Comparison of ENCODE assay signal across 8 cellular contexts in the genomic region with DNA sequence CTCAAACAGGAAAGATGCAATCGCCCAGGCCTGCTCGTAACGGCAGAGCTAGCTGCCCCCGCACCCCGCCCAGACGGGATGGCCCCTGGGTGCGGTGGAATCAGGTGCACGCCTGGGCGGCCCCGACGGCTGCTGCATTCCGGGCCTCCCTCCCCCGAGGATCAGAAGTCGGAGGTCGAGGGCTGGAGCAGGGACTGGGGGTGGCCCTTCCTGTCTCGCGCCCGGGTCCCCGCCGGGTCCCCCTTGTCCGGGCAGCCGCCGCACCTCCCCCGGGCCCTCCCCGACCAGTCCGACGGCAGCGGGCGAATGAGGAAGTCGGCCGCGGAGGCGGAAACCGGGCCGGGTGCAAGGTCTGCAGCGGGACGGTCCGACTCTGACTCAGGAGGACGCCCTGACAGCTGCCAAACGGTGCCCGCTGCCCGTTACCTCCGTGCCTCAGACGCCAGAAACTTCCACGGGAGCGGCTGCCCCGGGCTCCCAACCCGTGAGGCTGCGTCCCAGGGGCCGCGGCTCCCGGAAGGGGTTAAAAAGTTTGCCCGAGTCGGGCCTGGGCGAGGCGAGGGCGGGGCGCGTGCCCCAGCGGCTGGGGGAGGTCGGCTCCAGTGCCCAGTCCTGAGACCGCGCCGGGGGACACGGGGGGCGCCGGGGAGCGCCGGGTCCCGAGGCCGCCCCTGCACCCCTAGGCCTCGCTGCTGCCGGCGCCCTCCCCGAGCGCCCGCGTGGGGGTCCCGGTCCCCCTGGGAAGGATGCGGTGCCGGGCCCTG. TPM values are rescaled to one million over a fixed set of nuclear protein-coding genes. Genes with fewer than 3 reads are reported as not detected.
DNase-seq lines count a peak whose midpoint lies in the region; ATAC-seq and TF ChIP-seq lines count a peak whose summit lies in the region.

No MANE protein-coding gene starts in this region.

- H3K4me1 ChIP-seq in Loucy (ENCODE audit: insufficient read depth, low read length, poor library complexity, severe bottlenecking), result peaks cover 37% of the 10 kb centered on the region

- H3K27me3 ChIP-seq in Loucy (ENCODE audit: insufficient read depth, low read length, poor library complexity, severe bottlenecking), result peaks cover 9% of the 10 kb centered on the region

- no peaks in the 10 kb centered on the region for H3K9me3 Mint-ChIP-seq in Calu3 (ENCODE audit: low read depth, unreplicated experiment)
- no peaks in the 10 kb centered on the region for H3K9me3 Mint-ChIP-seq in activated naive CD4-positive, alpha-beta T cell treated with anti-CD3 and anti-CD28 coated beads for 36 hours

- H3K9me3 ChIP-seq in Loucy (ENCODE audit: insufficient read depth, low read depth, low read length), result no peaks in the 10 kb centered on the region

- DNase-seq in Calu3 (peak; percentile 59), cardiac septum (ENCODE audit: low spot score) (peak; percentile 94), posterior vena cava (ENCODE audit: low spot score) (peak; percentile 95), HPDE6-E6E7 (ENCODE audit: extremely low spot score) (no peak), midbrain (lab: John Stamatoyannopoulos, UW) (no peak)
- peak; percentile 82 for DNase-seq in activated naive CD4-positive, alpha-beta T cell treated with anti-CD3 and anti-CD28 coated beads for 36 hours

- H3K36me3 ChIP-seq in Loucy (ENCODE audit: insufficient read depth, low read length), result no peaks in the 10 kb centered on the region

- H3K36me3 Mint-ChIP-seq in Calu3 (ENCODE audit: insufficient read depth, unreplicated experiment), result peaks cover 57% of the 10 kb centered on the region
- H3K36me3 Mint-ChIP-seq in activated naive CD4-positive, alpha-beta T cell treated with anti-CD3 and anti-CD28 coated beads for 36 hours (ENCODE audit: low read depth), result peaks cover 37% of the 10 kb centered on the region

- H3K4me1 Mint-ChIP-seq in Calu3 (ENCODE audit: low read depth, unreplicated experiment), result peaks cover 34% of the 10 kb centered on the region
- peaks cover 32% of the 10 kb centered on the region for H3K4me1 Mint-ChIP-seq in activated naive CD4-positive, alpha-beta T cell treated with anti-CD3 and anti-CD28 coated beads for 36 hours (ENCODE audit: low read depth)

- peak overlapping the region; percentile 89 for H3K4me3 ChIP-seq in Loucy (ENCODE audit: low read length, poor library complexity, severe bottlenecking)

- H4K20me1 ChIP-seq in Loucy (ENCODE audit: insufficient read depth, low read length, poor library complexity, severe bottlenecking), result peaks cover 46% of the 10 kb centered on the region

- intact Hi-C loops in Calu3 (cut with micrococcal nuclease; ENCODE audit: unreplicated experiment), result loop anchor here (5.0 kb wide), 2 partner anchors 65 to 80 kb away; no protein-coding TSS in a partner anchor
- intact Hi-C loops in activated naive CD4-positive, alpha-beta T cell treated with anti-CD3 and anti-CD28 coated beads for 36 hours (cut with micrococcal nuclease), result loop anchor here (1.0 to 10.0 kb wide), 8 partner anchors 10 to 838 kb away; no protein-coding TSS in a partner anchor
- intact Hi-C loops in cardiac septum (cut with DNase I), result loop anchor here (2.0 to 10.0 kb wide), 4 partner anchors 54 to 808 kb away; no protein-coding TSS in a partner anchor
- intact Hi-C loops in posterior vena cava (cut with DNase I), result loop anchor here (2.0 to 5.0 kb wide), 3 partner anchors 60 to 80 kb away; no protein-coding TSS in a partner anchor

- H3K9ac ChIP-seq in Loucy (ENCODE audit: low read depth, low read length, poor library complexity, severe bottlenecking), result peak overlapping the region; percentile 90

- CTCF ChIA-PET in Calu3 (lab: Charles Lee), result interaction anchor here (0.5 to 2.7 kb wide), 12 partner anchors 7 to 78 kb away, joined by 3 to 9 read pairs (median 4); no protein-coding TSS in a partner anchor
- CTCF ChIA-PET in activated naive CD4-positive, alpha-beta T cell treated with anti-CD3 and anti-CD28 coated beads for 36 hours (lab: Charles Lee), result interaction anchor here (1.3 to 3.1 kb wide), 4 partner anchors 10 to 83 kb away, joined by 3 to 14 read pairs (median 6); no protein-coding TSS in a partner anchor

- peak overlapping the region; percentile 79 for H3K27ac Mint-ChIP-seq in Calu3 (ENCODE audit: unreplicated experiment)
- H3K27ac Mint-ChIP-seq in activated naive CD4-positive, alpha-beta T cell treated with anti-CD3 and anti-CD28 coated beads for 36 hours, result peak overlapping the region; percentile 96

- peaks cover 9% of the 10 kb centered on the region; the same call in 1 of the 2 replicates for H3F3A ChIP-seq in Loucy (ENCODE audit: low read depth)

- peak overlapping the region; percentile 96 for H3K4me2 ChIP-seq in Loucy (ENCODE audit: low read depth, low read length, poor library complexity, severe bottlenecking)

- H2AFZ ChIP-seq in Loucy (ENCODE audit: low read length), result no peak overlapping the region

- peak overlapping the region; percentile 73 for H3K4me3 Mint-ChIP-seq in Calu3 (ENCODE audit: low read depth, unreplicated experiment)
- H3K4me3 Mint-ChIP-seq in activated naive CD4-positive, alpha-beta T cell treated with anti-CD3 and anti-CD28 coated beads for 36 hours, result peak overlapping the region; percentile 81

- peak; percentile 26 for ATAC-seq in GM21515 (IDR thresholded peaks at IDR 0.05; ENCODE audit: unreplicated experiment)

- BruUV-seq in Calu3 (replicated peaks; lab: Mats Ljungman, UMichigan), result no TSS peak

- TF ChIP-seq CTCF in Calu3 (IDR thresholded peaks at IDR 0.05; ENCODE audit: unreplicated experiment) (no peak), Loucy (conservative IDR thresholded peaks at IDR 0.05; ENCODE audit: low read length) (no peak)

- H3K9me2 ChIP-seq in Loucy (replicated peaks; ENCODE audit: low read depth, low read length), result no peaks in the 10 kb centered on the region

- no peaks in the 10 kb centered on the region for H3K27me3 Mint-ChIP-seq in Calu3 (ENCODE audit: unreplicated experiment)
- no peaks in the 10 kb centered on the region for H3K27me3 Mint-ChIP-seq in activated naive CD4-positive, alpha-beta T cell treated with anti-CD3 and anti-CD28 coated beads for 36 hours (ENCODE audit: low read depth)

- peaks cover 77% of the 10 kb centered on the region for H3K79me2 ChIP-seq in Loucy (ENCODE audit: insufficient read depth, low read length)

RNA-seq across cellular contexts. Expression of gene MYH9, which starts 0.7 kb away (rescaled TPM):
- total RNA-seq in Calu3 (2022) (526 and 606 TPM in 2 replicates), cardiac septum (282 TPM), posterior vena cava (100 to 1,000 TPM; 831 to 938 TPM)
- 100 to 1,000 TPM; 574 to 625 TPM for total RNA-seq in activated naive CD4-positive, alpha-beta T cell treated with anti-CD3 and anti-CD28 coated beads for 36 hours

Comparison
In these comparisons a context has a peak if more than half of its experiments do, and no peak if none do; other contexts are left out.
1. DNase-seq: peak in Calu3 (single experiment), activated naive CD4-positive, alpha-beta T cell treated with anti-CD3 and anti-CD28 coated beads for 36 hours (single experiment), cardiac septum (single experiment) and posterior vena cava (single experiment); none in HPDE6-E6E7 (single experiment) and midbrain (single experiment).